9 cellular contexts compared by ENCODE assay signal in the genomic region with DNA sequence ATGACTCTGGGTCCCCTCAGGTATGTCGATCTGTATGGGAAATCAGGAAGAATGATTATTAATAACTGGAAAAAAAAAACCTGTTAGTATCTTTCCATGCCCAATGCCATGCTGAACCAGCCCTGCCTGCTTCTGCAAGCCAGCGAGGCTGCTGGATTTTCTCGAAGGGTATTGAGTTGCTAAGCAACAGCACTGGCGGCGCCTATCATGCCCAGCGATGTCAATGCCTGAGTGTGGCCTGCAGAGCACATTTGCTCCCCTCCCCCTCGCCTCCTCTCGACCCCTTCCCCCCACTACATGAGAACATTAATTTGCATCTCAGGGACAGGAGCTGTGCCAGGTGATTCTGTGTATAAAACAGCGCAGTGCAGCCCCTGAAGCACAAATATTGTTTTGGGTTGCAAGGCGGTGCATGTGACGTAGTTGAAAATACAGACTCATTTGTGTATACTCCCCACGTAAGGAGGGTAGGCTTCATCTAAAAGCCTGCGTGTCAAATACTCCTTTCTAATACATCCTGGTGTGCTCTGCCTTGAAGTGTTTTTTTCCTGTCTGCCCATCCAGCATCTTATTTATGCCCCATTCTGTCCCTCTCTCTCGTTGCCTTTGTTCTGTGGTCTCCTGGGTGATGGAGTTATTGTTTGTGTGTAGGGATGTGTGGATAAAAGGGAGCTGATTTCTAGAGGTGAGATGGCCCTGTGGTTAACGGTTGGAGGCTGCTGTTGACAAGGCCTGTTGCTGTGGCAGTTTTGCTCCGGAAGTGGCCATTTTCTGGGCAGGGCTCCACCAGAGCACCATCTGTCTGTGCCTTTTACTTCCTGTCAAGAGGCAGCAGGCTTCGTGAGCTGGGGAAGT. TPM values are rescaled to one million over a fixed set of nuclear protein-coding genes. Genes with fewer than 3 reads are reported as not detected.
DNase-seq lines count a peak whose midpoint lies in the region; ATAC-seq, FAIRE-seq and TF ChIP-seq lines count a peak whose summit lies in the region.
"Had no signal": no experiment of that assay in that cellular context is flagged by ENCODE, and none has a peak within 500 bp of the region (broad histone marks: within the 10 kb centered on the region; RNA-seq: fewer than 3 reads in every experiment).

No MANE protein-coding gene starts in this region.

- H3K27ac ChIP-seq in right atrium auricular region = peak overlapping the region; percentile 64 to 80
- H3K27ac ChIP-seq: neutrophil had no signal

- peak; percentile 68 for ATAC-seq in sciatic nerve

- H3K9ac ChIP-seq in adipocyte (ENCODE audit: low read length) = peak overlapping the region; percentile 76

- no peak for FAIRE-seq in HTR-8/SVneo (lab: Jason Lieb, UNC)

- DNase-seq in ELF-1 (ENCODE audit: low read depth, low spot score) (peak; percentile 93), H7 (peak; percentile 62), NAMALWA (ENCODE audit: low spot score) (peak; percentile 55), SW 1271 (lab: John Stamatoyannopoulos, UW) (peak; percentile 52 to 83), adipocyte (ENCODE audit: low read depth) (no peak), right atrium auricular region (ENCODE audit: low spot score) (no peak), sciatic nerve (ENCODE audit: low spot score) (no peak), HTR-8/SVneo (ENCODE audit: insufficient read length, low spot score) (no peak)

- H3K9me3 ChIP-seq in adipocyte (ENCODE audit: control insufficient read depth, low read length) (peaks cover 4% of the 10 kb centered on the region), right atrium auricular region (peaks cover 0 to 3% of the 10 kb centered on the region in 2 donors)
- H3K9me3 ChIP-seq: neutrophil had no signal

- intact Hi-C loops in sciatic nerve (cut with DNase I) = no loop called here

- TF ChIP-seq CTCF in right atrium auricular region (IDR thresholded peaks at IDR 0.05) = no peak

- H3K4me3 ChIP-seq in H7 (ENCODE audit: insufficient read depth, low read depth, low read length) = peak overlapping the region; percentile 16
- peak overlapping the region; percentile 77 for H3K4me3 ChIP-seq in adipocyte (ENCODE audit: low read length)
- H3K4me3 ChIP-seq in right atrium auricular region = peak overlapping the region in 1 of 2 donors; percentile 21

- H3K4me1 ChIP-seq in adipocyte (ENCODE audit: control insufficient read depth, insufficient read depth, low read length) = peaks cover 30% of the 10 kb centered on the region
- H3K4me1 ChIP-seq in right atrium auricular region = peaks cover 0 to 28% of the 10 kb centered on the region in 2 donors

- H3K27me3 ChIP-seq in H7 (ENCODE audit: control insufficient read depth, insufficient read depth, low read length) (no peaks in the 10 kb centered on the region), adipocyte (replicated peaks; ENCODE audit: control insufficient read depth, insufficient read depth, low read length) (no peaks in the 10 kb centered on the region), right atrium auricular region (no peaks in the 10 kb centered on the region)
- H3K27me3 ChIP-seq: neutrophil had no signal

- H3K36me3 ChIP-seq in H7 (replicated peaks; ENCODE audit: control insufficient read depth, insufficient read depth, low read length) = no peaks in the 10 kb centered on the region; the same call in 1 of the 2 replicates
- no peaks in the 10 kb centered on the region for H3K36me3 ChIP-seq in adipocyte (ENCODE audit: control insufficient read depth, insufficient read depth, low read length, severe bottlenecking)
- no peaks in the 10 kb centered on the region for H3K36me3 ChIP-seq in right atrium auricular region
- H3K36me3 ChIP-seq: neutrophil had no signal

RNA-seq across cellular contexts. Expression of a gene that starts 32.7 kb away (rescaled TPM):
- total RNA-seq in H7 (2014; rRNA removed; shearing (Covaris generic)) = 229 and 244 TPM in 2 replicates
- total RNA-seq in right atrium auricular region (100 to 1,000 TPM; 593 to 693 TPM), sciatic nerve (112 TPM)

Comparison
In these comparisons a context has a peak if more than half of its experiments do, and no peak if none do; other contexts are left out.
1. DNase-seq: peak in ELF-1 (single experiment), H7 (single experiment), NAMALWA (single experiment) and SW 1271 (2 of 2); none in adipocyte (single experiment), right atrium auricular region (single experiment), sciatic nerve (single experiment) and HTR-8/SVneo (single experiment).